ENCODE assay signal across 1 cellular context in genomic region chr3:156770699-156771414, GRCh38.
TF ChIP-seq lines count a peak whose summit lies in the region.

No MANE protein-coding gene starts in this region.

TF ChIP-seq in K562, 482 proteins besides CTCF, POLR2A, EP300 and RAD21 (continued from another document):
- TF ChIP-seq E2F6 (IDR thresholded peaks at IDR 0.05; ENCODE audit: borderline replicate concordance in 1 of 2, extremely low read depth in 1 of 2, insufficient read depth in 1 of 2, insufficient read length in 1 of 2, low read depth in 1 of 2, low read length in 1 of 2, poor library complexity in 1 of 2, severe bottlenecking in 1 of 2), result no peak
- no peak for TF ChIP-seq C11orf30 (IDR thresholded peaks at IDR 0.05; ENCODE audit: low read depth)
- TF ChIP-seq CBX1 (IDR thresholded peaks at IDR 0.05; ENCODE audit: low read depth), result no peak
- no peak for TF ChIP-seq TAL1 (IDR thresholded peaks at IDR 0.05)
TF ChIP-seq in K562: peak in this region for 0.
